8 cellular contexts compared by ENCODE assay signal in genomic region chr19:3618144-3618810, GRCh38. TPM values are rescaled to one million over a fixed set of nuclear protein-coding genes. Genes with fewer than 3 reads are reported as not detected.
DNase-seq lines count a peak whose midpoint lies in the region; ATAC-seq and TF ChIP-seq lines count a peak whose summit lies in the region.

No MANE protein-coding gene starts in this region.

- H3K4me1 ChIP-seq in OCI-LY1 (ENCODE audit: insufficient read depth, low read length, severe bottlenecking) (no peaks in the 10 kb centered on the region), gastroesophageal sphincter (peaks cover 0 to 47% (median 18%) of the 10 kb centered on the region in 3 donors)

- WGBS in gastroesophageal sphincter (ENCODE audit: low coverage in 1 of 2), 2 donors: no CpG with 5 or more reads among the region's 31 CpGs

- no peaks in the 10 kb centered on the region for H3K36me3 Mint-ChIP-seq in progenitor cell of endocrine pancreas (ENCODE audit: insufficient read depth)

- no peak overlapping the region for H3K4me2 ChIP-seq in OCI-LY1 (ENCODE audit: low read length)

- no peak overlapping the region for H3K4me3 Mint-ChIP-seq in progenitor cell of endocrine pancreas (ENCODE audit: low read depth)

- H3K4me3 ChIP-seq in OCI-LY1 (ENCODE audit: low read depth, low read length, poor library complexity, severe bottlenecking) (no peak overlapping the region), gastroesophageal sphincter (peak overlapping the region in 1 of 2 donors; percentile 26)

- no peak overlapping the region for H3K9ac ChIP-seq in OCI-LY1 (ENCODE audit: low read length)

- no peaks in the 10 kb centered on the region for H3K4me1 Mint-ChIP-seq in progenitor cell of endocrine pancreas (ENCODE audit: low read depth)

- no peaks in the 10 kb centered on the region for H3K27me3 ChIP-seq in OCI-LY1 (ENCODE audit: insufficient read depth, low read length)
- no peaks in the 10 kb centered on the region for H3K27me3 ChIP-seq in gastroesophageal sphincter

- no peak overlapping the region for H3K27ac ChIP-seq in OCI-LY1 (ENCODE audit: low read depth, low read length, poor library complexity, severe bottlenecking)
- peak overlapping the region in 3 of 4 donors; percentile 54 to 71 (median 62) for H3K27ac ChIP-seq in gastroesophageal sphincter

- ATAC-seq in gastroesophageal sphincter: peak; percentile 84
- no peak for ATAC-seq in HG03139 (IDR thresholded peaks at IDR 0.05; ENCODE audit: unreplicated experiment)

- H3K9me3 Mint-ChIP-seq in progenitor cell of endocrine pancreas (ENCODE audit: low read depth): no peaks in the 10 kb centered on the region

- H3K9me3 ChIP-seq in OCI-LY1 (ENCODE audit: low read length) (no peaks in the 10 kb centered on the region), gastroesophageal sphincter (no peaks in the 10 kb centered on the region)

- TF ChIP-seq EP300 in gastroesophageal sphincter (IDR thresholded peaks at IDR 0.05): no peak

- peaks cover 12% of the 10 kb centered on the region for H3K36me3 ChIP-seq in OCI-LY1 (ENCODE audit: insufficient read depth, low read length)
- H3K36me3 ChIP-seq in gastroesophageal sphincter: peaks cover 0 to 85% of the 10 kb centered on the region in 2 donors

- no peaks in the 10 kb centered on the region for H4K20me1 ChIP-seq in OCI-LY1 (ENCODE audit: insufficient read depth, low read length)

- no peak for TF ChIP-seq POLR2A in gastroesophageal sphincter (IDR thresholded peaks at IDR 0.05)

- TF ChIP-seq CTCF in GM10266 (IDR thresholded peaks at IDR 0.05; ENCODE audit: control insufficient read depth, insufficient read depth, low read depth, missing control alignments) (peak; percentile 90), OCI-LY1 (IDR thresholded peaks at IDR 0.05; ENCODE audit: low read length) (peak; percentile 92), gastroesophageal sphincter (IDR thresholded peaks at IDR 0.05) (peak in 3 of 4 experiments; percentile 97 to 100 (median 97)), progenitor cell of endocrine pancreas (IDR thresholded peaks at IDR 0.05; ENCODE audit: unreplicated experiment) (peak; percentile 70)

- no peaks in the 10 kb centered on the region for H3K9me2 ChIP-seq in OCI-LY1 (ENCODE audit: low read depth, low read length)

- no peaks in the 10 kb centered on the region for H3F3A ChIP-seq in OCI-LY1 (ENCODE audit: insufficient read depth, low read length)

- H3K27ac Mint-ChIP-seq in progenitor cell of endocrine pancreas: no peak overlapping the region

- H3K79me2 ChIP-seq in OCI-LY1 (ENCODE audit: insufficient read depth, low read length): no peaks in the 10 kb centered on the region

- no peak overlapping the region for H2AFZ ChIP-seq in OCI-LY1 (ENCODE audit: low read length)

- H3K27me3 Mint-ChIP-seq in progenitor cell of endocrine pancreas: no peaks in the 10 kb centered on the region

- DNase-seq in GM10266 (ENCODE audit: extremely low spot score): peak; percentile 96
- DNase-seq in activated effector memory CD4-positive, alpha-beta T cell treated with anti-CD3 and anti-CD28 coated beads, Interleukin-2, amount 50 U/mL, for 16 hours: peak; percentile 84
- DNase-seq in progenitor cell of endocrine pancreas (ENCODE audit: low spot score, unreplicated experiment): peak; percentile 41
- DNase-seq in cerebellar nuclear complex (lab: John Stamatoyannopoulos, UW): no peak
- DNase-seq in SW480 (ENCODE audit: low spot score): no peak

RNA-seq across cellular contexts. Expression of gene CACTIN, which starts 8.3 kb away (rescaled TPM):
- total RNA-seq in gastroesophageal sphincter: 10 to 100 TPM; 20.3 to 34.2 (median 28.6) TPM
- 33.4 and 43.9 TPM in 2 replicates for total RNA-seq in progenitor cell of endocrine pancreas

RNA-seq across cellular contexts. Expression of gene TBXA2R, which starts 11.6 kb away (rescaled TPM):
- total RNA-seq in gastroesophageal sphincter (10 to 100 TPM in 1 of 4 donors, 1 to 10 TPM in 3; 1.4 to 14.9 (median 4.5) TPM), progenitor cell of endocrine pancreas (not detected in 2 replicates)

RNA-seq across cellular contexts. Expression of gene GIPC3, which starts 33.0 kb away (rescaled TPM):
- total RNA-seq in gastroesophageal sphincter (10 to 100 TPM in 1 of 4 donors, 1 to 10 TPM in 2, under 1 TPM in 1; 0.94 to 16.8 (median 2.1) TPM), progenitor cell of endocrine pancreas (not detected in 2 replicates)

RNA-seq across cellular contexts. Expression of gene HMG20B, which starts 45.5 kb away (rescaled TPM):
- total RNA-seq in gastroesophageal sphincter (100 to 1,000 TPM; 106 to 203 (median 154) TPM), progenitor cell of endocrine pancreas (72.8 and 79.7 TPM in 2 replicates)

Comparison
In these comparisons a context has a peak if more than half of its experiments do, and no peak if none do; other contexts are left out.
1. DNase-seq: peak in GM10266 (single experiment), activated effector memory CD4-positive, alpha-beta T cell treated with anti-CD3 and anti-CD28 coated beads, Interleukin-2, amount 50 U/mL, for 16 hours (single experiment) and progenitor cell of endocrine pancreas (single experiment); none in cerebellar nuclear complex (0 of 2) and SW480 (single experiment).
2. Peak in every context shown above with its lines, with median percentiles within 50 percentile points of each other: CTCF ChIP-seq.